ENCODE assay signal across 25 cellular contexts in the genomic region with DNA sequence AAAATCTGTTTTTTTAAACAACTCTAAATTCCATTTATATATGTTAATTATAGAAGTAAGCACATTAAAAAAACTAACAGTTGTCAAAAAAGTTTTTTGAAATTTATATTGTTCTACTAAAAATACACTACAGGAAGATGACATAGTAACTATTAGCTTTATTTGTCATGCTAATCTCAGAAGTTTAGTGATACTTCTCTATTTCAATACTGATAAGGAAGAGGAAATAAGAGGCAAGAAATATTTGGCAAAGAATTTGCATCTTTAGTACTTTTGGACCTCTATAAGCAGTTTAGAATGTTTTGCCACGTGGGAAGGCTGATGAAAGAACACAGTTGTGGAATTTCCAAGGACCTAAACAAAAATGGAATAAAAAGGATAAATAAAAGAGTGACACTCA. TPM values are rescaled to one million over a fixed set of nuclear protein-coding genes. Genes with fewer than 3 reads are reported as not detected.
DNase-seq lines count a peak whose midpoint lies in the region; ATAC-seq, FAIRE-seq and TF ChIP-seq lines count a peak whose summit lies in the region.
"Had no signal": no experiment of that assay in that cellular context is flagged by ENCODE, and none has a peak within 500 bp of the region (broad histone marks: within the 10 kb centered on the region; RNA-seq: fewer than 3 reads in every experiment).

No MANE protein-coding gene starts in this region.

- no peaks in the 10 kb centered on the region for H3K27me3 ChIP-seq in Karpas-422 (ENCODE audit: low read length)
- H3K27me3 ChIP-seq in pancreas: no peaks in the 10 kb centered on the region
- H3K27me3 ChIP-seq: BLaER1, MG63 had no signal

- peaks cover 54% of the 10 kb centered on the region for H3K79me2 ChIP-seq in Karpas-422 (ENCODE audit: low read length)

- peaks cover 10% of the 10 kb centered on the region for H3K4me1 ChIP-seq in Karpas-422 (ENCODE audit: low read length)
- H3K4me1 ChIP-seq in pancreas: peaks cover 8 to 21% (median 12%) of the 10 kb centered on the region in 3 donors
- H3K4me1 ChIP-seq: BLaER1, HAP-1 had no signal

- peaks cover 0 to 3% (median 0%) of the 10 kb centered on the region in 3 donors for H3K27me3 Mint-ChIP-seq in CD14-positive monocyte (ENCODE audit: low read depth in 3 of 3)
- H3K27me3 Mint-ChIP-seq in effector memory CD8-positive, alpha-beta T cell: no peaks in the 10 kb centered on the region
- H3K27me3 Mint-ChIP-seq: CD8-positive, alpha-beta memory T cell had no signal

- H3K4me2 ChIP-seq in Karpas-422 (ENCODE audit: low read depth, low read length, poor library complexity, severe bottlenecking): no peak overlapping the region
- H3K4me2 ChIP-seq: A549, BLaER1 had no signal

- H3K9me3 ChIP-seq in Karpas-422 (ENCODE audit: low read length) (no peaks in the 10 kb centered on the region; the same call in 1 of the 2 replicates), pancreas (no peaks in the 10 kb centered on the region)

- H3K9ac ChIP-seq in Karpas-422 (ENCODE audit: low read length): no peak overlapping the region
- H3K9ac ChIP-seq: BLaER1, GM23248 had no signal

- 20 to 28% methylated on average over 1 of the region's 1 CpG for WGBS in pancreas, 2 donors

- H3K4me3 ChIP-seq in Karpas-422 (ENCODE audit: low read length) (no peak overlapping the region), pancreas (no peak overlapping the region)
- H3K4me3 ChIP-seq: A549, BLaER1, GM23248, HAP-1, MG63 had no signal

- peaks cover 14 to 25% (median 19%) of the 10 kb centered on the region in 7 donors for H3K9me3 Mint-ChIP-seq in CD14-positive monocyte
- H3K9me3 Mint-ChIP-seq in effector memory CD8-positive, alpha-beta T cell: peaks cover 0 to 2% of the 10 kb centered on the region in 2 donors

- no peaks in the 10 kb centered on the region for H4K20me1 ChIP-seq in Karpas-422 (ENCODE audit: insufficient read depth, low read depth, low read length)
- H4K20me1 ChIP-seq: BLaER1 had no signal

- DNase-seq in CD14-positive monocyte (ENCODE audit: low spot score) (no peak), Karpas-422 (peak; percentile 50), pancreas (no peak), DMS153 treated with DMSO at 0.1 percent for 48 hours (lab: John Stamatoyannopoulos, UW; ENCODE audit: unreplicated experiment) (no peak), NCI-H1417 treated with DMSO at 0.1 percent for 48 hours (lab: John Stamatoyannopoulos, UW) (no peak)
- no peak for DNase-seq in effector memory CD8-positive, alpha-beta T cell
- DNase-seq in stimulated activated CD4-positive, alpha-beta T cell treated with anti-CD3 and anti-CD28 coated beads, Interleukin-2, amount 100 ng/mL, for 24 hours: no peak
- DNase-seq: CD8-positive, alpha-beta memory T cell; GM23248; IMR-90; Kasumi-1; MG63; NCI-H1048; NCI-H146; NCI-H2029 treated with DMSO at 0.1 percent for 48 hours; NCI-H2171; NCI-H526 had no signal

- peak overlapping the region in 1 of 2 donors; percentile 39 for H3K4me3 Mint-ChIP-seq in CD14-positive monocyte
- no peak overlapping the region for H3K4me3 Mint-ChIP-seq in effector memory CD8-positive, alpha-beta T cell
- H3K4me3 Mint-ChIP-seq: CD8-positive, alpha-beta memory T cell had no signal

- TF ChIP-seq CTCF in CD14-positive monocyte (IDR thresholded peaks at IDR 0.05) (no peak), pancreas (IDR thresholded peaks at IDR 0.05) (no peak)

- H3K4me1 Mint-ChIP-seq in CD14-positive monocyte: peaks cover 43% of the 10 kb centered on the region
- H3K4me1 Mint-ChIP-seq in effector memory CD8-positive, alpha-beta T cell (ENCODE audit: low read depth in 2 of 2): peaks cover 34 to 42% of the 10 kb centered on the region in 2 donors

- H3K27ac ChIP-seq in Karpas-422 (ENCODE audit: low read length) (peak overlapping the region; percentile 27), pancreas (no peak overlapping the region)
- H3K27ac ChIP-seq: A549, BLaER1, GM23248 had no signal

- no peak overlapping the region for H2AFZ ChIP-seq in Karpas-422 (ENCODE audit: low read length)
- H2AFZ ChIP-seq: GM23248 had no signal

- no peak for ATAC-seq in effector memory CD8-positive, alpha-beta T cell (replicated peaks)
- no peak for ATAC-seq in pancreas
- no peak for ATAC-seq in HG02938 (IDR thresholded peaks at IDR 0.05; ENCODE audit: unreplicated experiment)
- ATAC-seq: A549, Right ventricle myocardium inferior had no signal

- intact Hi-C loops in CD14-positive monocyte (cut with micrococcal nuclease) (loop anchor here in 1 of 2 donors (10.0 kb wide), 1 partner anchor 52 kb away; no protein-coding TSS in a partner anchor), pancreas (cut with DNase I) (no loop called here)

- peak; percentile 60 for FAIRE-seq in pancreas (lab: Jason Lieb, UNC)
- FAIRE-seq: A549, HTR-8/SVneo, RCC 7860 had no signal

- H3K36me3 ChIP-seq in Karpas-422 (ENCODE audit: insufficient read depth, low read length) (peaks cover 65% of the 10 kb centered on the region), pancreas (peaks cover 0 to 32% (median 8%) of the 10 kb centered on the region in 3 donors)

- no peaks in the 10 kb centered on the region for H3K9me2 ChIP-seq in Karpas-422 (replicated peaks; ENCODE audit: insufficient read depth, low read length)

- peaks cover 86 to 87% of the 10 kb centered on the region in 2 donors for H3K36me3 Mint-ChIP-seq in CD14-positive monocyte
- H3K36me3 Mint-ChIP-seq in effector memory CD8-positive, alpha-beta T cell (ENCODE audit: insufficient read depth): peaks cover 76% of the 10 kb centered on the region

- H3K27ac Mint-ChIP-seq in CD14-positive monocyte: peak overlapping the region in 4 of 7 donors; percentile 54 to 72 (median 64)
- peak overlapping the region; percentile 17 to 68 for H3K27ac Mint-ChIP-seq in effector memory CD8-positive, alpha-beta T cell

RNA-seq across cellular contexts. Expression of gene IFNGR1, which starts 12.6 kb away (rescaled TPM):
- polyA plus RNA-seq in CD14-positive monocyte: 100 to 1,000 TPM; 364 to 372 TPM
- total RNA-seq in Karpas-422 (2014; rRNA removed; shearing (Covaris generic); ENCODE audit: low replicate concordance): 36.0 and 76.9 TPM in 2 replicates
- 10 to 100 TPM; 14.1 to 65.5 (median 19.9) TPM for total RNA-seq in pancreas
- 10 to 100 TPM; 22.0 to 30.7 TPM for polyA plus RNA-seq in pancreas

RNA-seq across cellular contexts. Expression of gene IL22RA2, which starts 33.1 kb away (rescaled TPM):
- polyA plus RNA-seq in CD14-positive monocyte: not detected
- not detected in 2 replicates for total RNA-seq in Karpas-422 (2014; rRNA removed; shearing (Covaris generic); ENCODE audit: low replicate concordance)
- total RNA-seq in pancreas: under 1 TPM in 1 of 6 donors, not detected in 5; 0.06 TPM
- polyA plus RNA-seq in pancreas: not detected
- total RNA-seq: CD8-positive, alpha-beta memory T cell; GM23248; IMR-90; Right ventricle myocardium inferior; SK-MEL-5 had no signal
- polyA plus RNA-seq: A549; CD8-positive, alpha-beta memory T cell; GM23248; IMR-90 had no signal
